14 cellular contexts compared by ENCODE assay signal in genomic region chr6:131640100-131640499, GRCh38. TPM values are rescaled to one million over a fixed set of nuclear protein-coding genes. Genes with fewer than 3 reads are reported as not detected.
DNase-seq lines count a peak whose midpoint lies in the region; ATAC-seq, FAIRE-seq and TF ChIP-seq lines count a peak whose summit lies in the region.
"Had no signal": no experiment of that assay in that cellular context is flagged by ENCODE, and none has a peak within 500 bp of the region (broad histone marks: within the 10 kb centered on the region; RNA-seq: fewer than 3 reads in every experiment).

No MANE protein-coding gene starts in this region.

- no peaks in the 10 kb centered on the region for H3K36me3 Mint-ChIP-seq in activated T-helper 17 cell treated with anti-CD3 and anti-CD28 coated beads, Interleukin-2, amount 50 U/mL, for 72 hours (ENCODE audit: low read depth)
- H3K36me3 Mint-ChIP-seq in activated naive CD4-positive, alpha-beta T cell treated with anti-CD3 and anti-CD28 coated beads, Interleukin-2, amount 10 ng/mL, durations not matched to agents 7 days and 5 days = no peaks in the 10 kb centered on the region

- no peaks in the 10 kb centered on the region for H3K4me1 Mint-ChIP-seq in activated T-helper 17 cell treated with anti-CD3 and anti-CD28 coated beads, Interleukin-2, amount 50 U/mL, for 72 hours
- no peaks in the 10 kb centered on the region for H3K4me1 Mint-ChIP-seq in activated naive CD4-positive, alpha-beta T cell treated with anti-CD3 and anti-CD28 coated beads, Interleukin-2, amount 10 ng/mL, durations not matched to agents 7 days and 5 days

- TF ChIP-seq POLR2A in GM12892 (IDR thresholded peaks at IDR 0.05; ENCODE audit: low read depth, low read length) = no peak

- peak; percentile 73 for FAIRE-seq in GM12892 (lab: Jason Lieb, UNC)

- CTCF ChIA-PET in activated naive CD4-positive, alpha-beta T cell treated with anti-CD3 and anti-CD28 coated beads, Interleukin-2, amount 10 ng/mL, durations not matched to agents 7 days and 5 days (lab: Charles Lee) = interaction anchor here (1.3 to 4.8 kb wide), 2 partner anchors 11 to 89 kb away, joined by 3 to 38 read pairs; partner anchors contain the start of gene MED23

- ATAC-seq in GM19395 (IDR thresholded peaks at IDR 0.05; ENCODE audit: unreplicated experiment) (peak; percentile 66), HG03066 (IDR thresholded peaks at IDR 0.05; ENCODE audit: low read depth, unreplicated experiment) (peak; percentile 54)
- peak; percentile 92 for ATAC-seq in activated T-helper 17 cell treated with anti-CD3 and anti-CD28 coated beads, Interleukin-2, amount 50 U/mL, for 72 hours (replicated peaks)

- no peaks in the 10 kb centered on the region for H3K9me3 Mint-ChIP-seq in activated T-helper 17 cell treated with anti-CD3 and anti-CD28 coated beads, Interleukin-2, amount 50 U/mL, for 72 hours
- no peaks in the 10 kb centered on the region for H3K9me3 Mint-ChIP-seq in activated naive CD4-positive, alpha-beta T cell treated with anti-CD3 and anti-CD28 coated beads, Interleukin-2, amount 10 ng/mL, durations not matched to agents 7 days and 5 days

- H3K27me3 Mint-ChIP-seq in activated T-helper 17 cell treated with anti-CD3 and anti-CD28 coated beads, Interleukin-2, amount 50 U/mL, for 72 hours = no peaks in the 10 kb centered on the region
- no peaks in the 10 kb centered on the region for H3K27me3 Mint-ChIP-seq in activated naive CD4-positive, alpha-beta T cell treated with anti-CD3 and anti-CD28 coated beads, Interleukin-2, amount 10 ng/mL, durations not matched to agents 7 days and 5 days

- DNase-seq in GM12892 (ENCODE audit: insufficient read length) (no peak), NCI-H226 (no peak), SW480 (ENCODE audit: low spot score) (no peak), NCI-H1694 (lab: John Stamatoyannopoulos, UW) (no peak)
- DNase-seq in activated naive CD4-positive, alpha-beta T cell treated with anti-CD3 and anti-CD28 coated beads, Interleukin-2, amount 10 ng/mL, durations not matched to agents 7 days and 5 days = no peak
- DNase-seq: head of caudate nucleus, IMR-90, left ventricle myocardium inferior, NCI-H2081, stomach had no signal

- H3K27ac Mint-ChIP-seq in activated T-helper 17 cell treated with anti-CD3 and anti-CD28 coated beads, Interleukin-2, amount 50 U/mL, for 72 hours = no peak overlapping the region
- H3K27ac Mint-ChIP-seq in activated naive CD4-positive, alpha-beta T cell treated with anti-CD3 and anti-CD28 coated beads, Interleukin-2, amount 10 ng/mL, durations not matched to agents 7 days and 5 days = no peak overlapping the region

- no peak overlapping the region for H3K4me3 Mint-ChIP-seq in activated T-helper 17 cell treated with anti-CD3 and anti-CD28 coated beads, Interleukin-2, amount 50 U/mL, for 72 hours
- no peak overlapping the region for H3K4me3 Mint-ChIP-seq in activated naive CD4-positive, alpha-beta T cell treated with anti-CD3 and anti-CD28 coated beads, Interleukin-2, amount 10 ng/mL, durations not matched to agents 7 days and 5 days

RNA-seq across cellular contexts. Expression of gene ENPP3, which starts 3.0 kb away (rescaled TPM):
- polyA plus RNA-seq in GM12892 (2012; ENCODE audit: missing spikeins) = not detected
- under 1 TPM; 0.19 to 0.45 TPM for total RNA-seq in activated T-helper 17 cell treated with anti-CD3 and anti-CD28 coated beads, Interleukin-2, amount 50 U/mL, for 72 hours
- total RNA-seq: osteocyte had no signal

RNA-seq across cellular contexts. Expression of gene MED23, which starts 12.1 kb away (rescaled TPM):
- 16.0 TPM for polyA plus RNA-seq in GM12892 (2012; ENCODE audit: missing spikeins)
- total RNA-seq in activated T-helper 17 cell treated with anti-CD3 and anti-CD28 coated beads, Interleukin-2, amount 50 U/mL, for 72 hours = 10 to 100 TPM; 24.1 to 24.2 TPM
